37 cellular contexts compared by ENCODE assay signal in the genomic region with DNA sequence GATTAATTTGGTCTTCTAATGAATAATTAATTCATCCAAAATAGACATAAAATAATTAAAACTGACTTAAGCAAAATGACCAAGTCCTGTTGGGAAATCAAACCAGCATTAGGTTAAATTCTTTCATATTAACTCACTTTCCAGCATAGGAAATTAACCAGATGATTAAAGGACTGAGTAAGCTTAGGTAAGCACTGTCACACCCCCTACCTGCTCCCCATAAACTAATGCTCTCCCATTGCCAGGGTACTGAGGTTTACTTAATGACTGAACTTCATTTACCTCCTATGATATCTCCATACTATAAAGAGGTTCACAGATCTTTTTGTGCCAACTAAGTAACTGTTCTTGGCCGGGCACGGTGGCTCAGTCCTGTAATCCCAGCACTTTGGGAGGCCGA. TPM values are rescaled to one million over a fixed set of nuclear protein-coding genes. Genes with fewer than 3 reads are reported as not detected.
"Had no signal": no experiment of that assay in that cellular context is flagged by ENCODE, and none has a peak within 500 bp of the region (broad histone marks: within the 10 kb centered on the region; RNA-seq: fewer than 3 reads in every experiment).

No MANE protein-coding gene starts in this region.

- H3K27me3 ChIP-seq: adrenal gland, body of pancreas, brain microvascular endothelial cell had no signal

- DNase-seq: activated B cell treated with CpG ODN at 0.5 μM for 24 hours; activated CD4-positive, alpha-beta memory T cell treated with anti-CD3 and anti-CD28 coated beads for 36 hours; activated CD4-positive, alpha-beta T cell treated with anti-CD3 and anti-CD28 coated beads for 4 hours; activated CD4-positive, alpha-beta T cell treated with anti-CD3 and anti-CD28 coated beads, Interleukin-2, amount 10 ng/mL, durations not matched to agents 24 days and 14 days; activated CD4-positive, alpha-beta T cell treated with anti-CD3 and anti-CD28 coated beads, Interleukin-2, amount 50 U/mL, for 1 hour; activated CD4-positive, alpha-beta T cell treated with anti-CD3 and anti-CD28 coated beads, Interleukin-2, amount 50 U/mL, for 4 hours; activated CD4-positive, CD25-positive, alpha-beta regulatory T cell treated with anti-CD3 and anti-CD28 coated beads, Interleukin-2, amount 50 U/mL, for 72 hours; activated CD8-positive, alpha-beta memory T cell treated with anti-CD3 and anti-CD28 coated beads, Interleukin-2, amount 50 U/mL, for 4 hours; activated CD8-positive, alpha-beta T cell treated with anti-CD3 and anti-CD28 coated beads for 36 hours; activated effector memory CD4-positive, alpha-beta T cell treated with anti-CD3 and anti-CD28 coated beads, Interleukin-2, amount 50 U/mL, for 16 hours; activated gamma-delta T cell treated with Interleukin-2 at 50 U/mL for 16 hours; activated naive CD4-positive, alpha-beta T cell; activated naive CD4-positive, alpha-beta T cell treated with anti-CD3 and anti-CD28 coated beads for 36 hours; activated naive CD4-positive, alpha-beta T cell treated with anti-CD3 and anti-CD28 coated beads, Interleukin-2, amount 50 U/mL, for 16 hours; activated naive CD8-positive, alpha-beta T cell treated with anti-CD3 and anti-CD28 coated beads for 36 hours; activated T-cell treated with anti-CD3 and anti-CD28 coated beads for 4 hours; activated T-cell treated with anti-CD3 and anti-CD28 coated beads, Interleukin-2, amount 50 U/mL, for 1 hour; activated T-cell treated with anti-CD3 and anti-CD28 coated beads, Interleukin-2, amount 50 U/mL, for 4 hours; activated T-cell treated with anti-CD3 and anti-CD28 coated beads, Interleukin-2, amount 50 U/mL, for 72 hours; adrenal gland; amniotic stem cell; aorta; body of pancreas; brain microvascular endothelial cell; central memory CD4-positive, alpha-beta T cell; T-helper 1 cell; T-helper 2 cell; T-helper 9 cell had no signal

- H3K9me3 Mint-ChIP-seq: activated B cell treated with CpG ODN at 0.5 μM for 24 hours; activated CD4-positive, alpha-beta T cell treated with anti-CD3 and anti-CD28 coated beads, Interleukin-2, amount 10 ng/mL, durations not matched to agents 24 days and 14 days; activated CD8-positive, alpha-beta T cell treated with anti-CD3 and anti-CD28 coated beads for 36 hours; activated naive CD4-positive, alpha-beta T cell treated with anti-CD3 and anti-CD28 coated beads for 36 hours; activated naive CD8-positive, alpha-beta T cell treated with anti-CD3 and anti-CD28 coated beads for 36 hours; activated T-helper 1 cell treated with anti-CD3 and anti-CD28 coated beads, Interleukin-12 subunit alpha, Interleukin-12 subunit beta, Interleukin-2, Interleukin-4 antibody, amounts not matched to agents 30 ng/mL and 10 ng/mL and 1 ng/mL, durations not matched to agents 14 hours and 24 hours and 36 hours; T-helper 1 cell treated with Interleukin-12 subunit alpha and Interleukin-12 subunit beta and Interleukin-4 antibody, amounts not matched to agents 30 μg/mL and 1 μg/mL, for 36 hours had no signal

- ATAC-seq: activated CD8-positive, alpha-beta T cell treated with anti-CD3 and anti-CD28 coated beads for 36 hours; activated naive CD4-positive, alpha-beta T cell treated with anti-CD3 and anti-CD28 coated beads, Interleukin-2, amount 50 U/mL, for 72 hours; activated T-cell treated with anti-CD3 and anti-CD28 coated beads, Interleukin-2, amount 50 U/mL, for 4 hours; activated T-cell treated with anti-CD3 and anti-CD28 coated beads, Interleukin-2, amount 50 U/mL, for 72 hours; activated T-helper 17 cell treated with anti-CD3 and anti-CD28 coated beads, Interleukin-2, amount 50 U/mL, for 72 hours; body of pancreas had no signal

- H3K27ac ChIP-seq: adrenal gland, body of pancreas, brain microvascular endothelial cell, VCaP had no signal

- H3K9me3 ChIP-seq: adrenal gland, body of pancreas had no signal

- H3K4me3 ChIP-seq: adrenal gland, body of pancreas had no signal

- H3K36me3 ChIP-seq: adrenal gland, brain microvascular endothelial cell had no signal

- H3K4me1 ChIP-seq: adrenal gland, body of pancreas had no signal

- H3K4me1 Mint-ChIP-seq: activated B cell treated with CpG ODN at 0.5 μM for 24 hours; activated CD4-positive, alpha-beta T cell treated with anti-CD3 and anti-CD28 coated beads, Interleukin-2, amount 10 ng/mL, durations not matched to agents 24 days and 14 days; activated naive CD8-positive, alpha-beta T cell treated with anti-CD3 and anti-CD28 coated beads for 36 hours; activated T-helper 17 cell treated with anti-CD3 and anti-CD28 coated beads, Interleukin-2, amount 50 U/mL, for 72 hours had no signal

- FAIRE-seq: astrocyte, TTC549 had no signal

- H3K36me3 Mint-ChIP-seq: activated CD4-positive, alpha-beta memory T cell treated with anti-CD3 and anti-CD28 coated beads for 36 hours; activated naive CD4-positive, alpha-beta T cell treated with anti-CD3 and anti-CD28 coated beads, Interleukin-2, amount 50 U/mL, for 72 hours; activated naive CD8-positive, alpha-beta T cell treated with anti-CD3 and anti-CD28 coated beads for 36 hours had no signal

- H3K4me3 Mint-ChIP-seq: activated B cell treated with CpG ODN at 0.5 μM for 24 hours; activated CD4-positive, alpha-beta memory T cell treated with anti-CD3 and anti-CD28 coated beads for 36 hours; activated CD4-positive, alpha-beta T cell treated with anti-CD3 and anti-CD28 coated beads, Interleukin-2, amount 10 ng/mL, durations not matched to agents 24 days and 14 days; activated CD8-positive, alpha-beta T cell treated with anti-CD3 and anti-CD28 coated beads for 36 hours; activated naive CD4-positive, alpha-beta T cell treated with anti-CD3 and anti-CD28 coated beads for 36 hours; activated naive CD8-positive, alpha-beta T cell treated with anti-CD3 and anti-CD28 coated beads for 36 hours; activated T-cell treated with anti-CD3 and anti-CD28 coated beads, Interleukin-2, amount 50 U/mL, for 4 hours; activated T-cell treated with anti-CD3 and anti-CD28 coated beads, Interleukin-2, amount 50 U/mL, for 72 hours; activated T-helper 1 cell treated with anti-CD3 and anti-CD28 coated beads, Interleukin-12 subunit alpha, Interleukin-12 subunit beta, Interleukin-2, Interleukin-4 antibody, amounts not matched to agents 30 ng/mL and 10 ng/mL and 1 ng/mL, durations not matched to agents 14 hours and 24 hours and 36 hours; activated T-helper 17 cell treated with anti-CD3 and anti-CD28 coated beads, Interleukin-2, amount 50 U/mL, for 72 hours; T-helper 1 cell treated with Interleukin-12 subunit alpha and Interleukin-12 subunit beta and Interleukin-4 antibody, amounts not matched to agents 30 μg/mL and 1 μg/mL, for 36 hours; T-helper 2 cell treated with Interferon-gamma antibody and Interleukin-4, amounts not matched to agents 5 μg/mL and 100 μg/mL, for 36 hours had no signal

- H3K27me3 Mint-ChIP-seq: activated B cell treated with CpG ODN at 0.5 μM for 24 hours; activated CD4-positive, alpha-beta memory T cell treated with anti-CD3 and anti-CD28 coated beads for 36 hours; activated CD4-positive, alpha-beta T cell treated with anti-CD3 and anti-CD28 coated beads, Interleukin-2, amount 10 ng/mL, durations not matched to agents 24 days and 14 days; activated CD8-positive, alpha-beta T cell treated with anti-CD3 and anti-CD28 coated beads for 36 hours; activated naive CD8-positive, alpha-beta T cell treated with anti-CD3 and anti-CD28 coated beads for 36 hours; activated T-helper 17 cell treated with anti-CD3 and anti-CD28 coated beads, Interleukin-2, amount 50 U/mL, for 72 hours had no signal

- H3K27ac Mint-ChIP-seq: activated B cell treated with CpG ODN at 0.5 μM for 24 hours; activated CD4-positive, alpha-beta memory T cell treated with anti-CD3 and anti-CD28 coated beads for 36 hours; activated CD4-positive, alpha-beta T cell treated with anti-CD3 and anti-CD28 coated beads, Interleukin-2, amount 10 ng/mL, durations not matched to agents 24 days and 14 days; activated CD8-positive, alpha-beta T cell treated with anti-CD3 and anti-CD28 coated beads for 36 hours; activated naive CD4-positive, alpha-beta T cell treated with anti-CD3 and anti-CD28 coated beads for 36 hours; activated naive CD4-positive, alpha-beta T cell treated with anti-CD3 and anti-CD28 coated beads, Interleukin-2, amount 50 U/mL, for 72 hours; activated naive CD8-positive, alpha-beta T cell treated with anti-CD3 and anti-CD28 coated beads for 36 hours; activated T-cell treated with anti-CD3 and anti-CD28 coated beads, Interleukin-2, amount 50 U/mL, for 72 hours; activated T-helper 1 cell treated with anti-CD3 and anti-CD28 coated beads, Interleukin-12 subunit alpha, Interleukin-12 subunit beta, Interleukin-2, Interleukin-4 antibody, amounts not matched to agents 30 ng/mL and 10 ng/mL and 1 ng/mL, durations not matched to agents 14 hours and 24 hours and 36 hours; activated T-helper 17 cell treated with anti-CD3 and anti-CD28 coated beads, Interleukin-2, amount 50 U/mL, for 72 hours; T-helper 1 cell treated with Interleukin-12 subunit alpha and Interleukin-12 subunit beta and Interleukin-4 antibody, amounts not matched to agents 30 μg/mL and 1 μg/mL, for 36 hours; T-helper 2 cell treated with Interferon-gamma antibody and Interleukin-4, amounts not matched to agents 5 μg/mL and 100 μg/mL, for 36 hours had no signal

RNA-seq across cellular contexts. Expression of a gene that starts 13.7 kb away (rescaled TPM):
- total RNA-seq: activated B cell treated with CpG ODN at 0.5 μM for 24 hours; activated CD4-positive, alpha-beta memory T cell treated with anti-CD3 and anti-CD28 coated beads for 36 hours; activated CD4-positive, alpha-beta T cell treated with anti-CD3 and anti-CD28 coated beads, Interleukin-2, amount 10 ng/mL, durations not matched to agents 24 days and 14 days; activated CD8-positive, alpha-beta memory T cell treated with anti-CD3 and anti-CD28 coated beads for 36 hours; activated CD8-positive, alpha-beta T cell treated with anti-CD3 and anti-CD28 coated beads for 36 hours; activated naive CD4-positive, alpha-beta T cell treated with anti-CD3 and anti-CD28 coated beads, Interleukin-2, amount 50 U/mL, for 72 hours; activated T-cell treated with anti-CD3 and anti-CD28 coated beads, Interleukin-2, amount 50 U/mL, for 72 hours; activated T-helper 1 cell treated with anti-CD3 and anti-CD28 coated beads, Interleukin-12 subunit alpha, Interleukin-12 subunit beta, Interleukin-2, Interleukin-4 antibody, amounts not matched to agents 30 ng/mL and 10 ng/mL and 1 ng/mL, durations not matched to agents 14 hours and 24 hours and 36 hours; activated T-helper 17 cell treated with anti-CD3 and anti-CD28 coated beads, Interleukin-2, amount 50 U/mL, for 72 hours had no signal

RNA-seq across cellular contexts. Expression of a gene that starts 46.0 kb away (rescaled TPM):
- total RNA-seq: activated B cell treated with CpG ODN at 0.5 μM for 24 hours; activated CD4-positive, alpha-beta memory T cell treated with anti-CD3 and anti-CD28 coated beads for 36 hours; activated CD4-positive, alpha-beta T cell treated with anti-CD3 and anti-CD28 coated beads, Interleukin-2, amount 10 ng/mL, durations not matched to agents 24 days and 14 days; activated naive CD4-positive, alpha-beta T cell treated with anti-CD3 and anti-CD28 coated beads for 36 hours; activated naive CD4-positive, alpha-beta T cell treated with anti-CD3 and anti-CD28 coated beads, Interleukin-2, amount 50 U/mL, for 72 hours; activated T-cell treated with anti-CD3 and anti-CD28 coated beads, Interleukin-2, amount 50 U/mL, for 4 hours; activated T-cell treated with anti-CD3 and anti-CD28 coated beads, Interleukin-2, amount 50 U/mL, for 72 hours; activated T-helper 1 cell treated with anti-CD3 and anti-CD28 coated beads, Interleukin-12 subunit alpha, Interleukin-12 subunit beta, Interleukin-2, Interleukin-4 antibody, amounts not matched to agents 30 ng/mL and 10 ng/mL and 1 ng/mL, durations not matched to agents 14 hours and 24 hours and 36 hours; activated T-helper 17 cell treated with anti-CD3 and anti-CD28 coated beads, Interleukin-2, amount 50 U/mL, for 72 hours had no signal
